20 cellular contexts compared by ENCODE assay signal in genomic region chr10:119278126-119278701, GRCh38.
DNase-seq lines count a peak whose midpoint lies in the region; ATAC-seq and TF ChIP-seq lines count a peak whose summit lies in the region.
"Had no signal": no experiment of that assay in that cellular context is flagged by ENCODE, and none has a peak within 500 bp of the region (broad histone marks: within the 10 kb centered on the region; RNA-seq: fewer than 3 reads in every experiment).

No MANE protein-coding gene starts in this region.

- H3K9me3 ChIP-seq in stomach = no peaks in the 10 kb centered on the region
- H3K9me3 ChIP-seq: SJCRH30 had no signal

- H3K4me1 Mint-ChIP-seq in IgD-negative memory B cell = peaks cover 23 to 47% (median 28%) of the 10 kb centered on the region in 3 donors
- H3K4me1 Mint-ChIP-seq in naive B cell = peaks cover 58 to 80% (median 80%) of the 10 kb centered on the region in 3 donors

- H3K36me3 Mint-ChIP-seq in IgD-negative memory B cell (peaks cover 10% of the 10 kb centered on the region), naive B cell (no peaks in the 10 kb centered on the region)

- peaks cover 40 to 64% (median 54%) of the 10 kb centered on the region in 4 donors for H3K4me1 ChIP-seq in stomach

- DNase-seq in Right ventricle myocardium superior (peak; percentile 36), Right ventricle myocardium inferior (ENCODE audit: missing footprints) (no peak), naive B cell (no peak), stomach (no peak)
- DNase-seq: DMS53, GDM1, H7, NCI-H1092 treated with DMSO at 0.1 percent for 48 hours, NCI-H1436 treated with DMSO at 0.1 percent for 48 hours, NCI-H2029, NCI-H2227 treated with DMSO at 0.1 percent for 48 hours, NCI-H510A, NCI-H748 treated with DMSO at 0.1 percent for 48 hours, SJCRH30 had no signal

- intact Hi-C loops in Right ventricle myocardium superior (cut with DNase I) (loop anchor here (10.0 kb wide), 1 partner anchor 63 kb away; no protein-coding TSS in a partner anchor), Right ventricle myocardium inferior (cut with DNase I) (no loop called here), stomach (cut with DNase I; ENCODE audit: low total_unique reads) (no loop called here)

- no peaks in the 10 kb centered on the region for H3K36me3 ChIP-seq in stomach
- H3K36me3 ChIP-seq: SJCRH30 had no signal

- TF ChIP-seq POLR2A in stomach (IDR thresholded peaks at IDR 0.05) = no peak

- 75 to 83% (median 81%) methylated on average over 14 of the region's 14 CpGs for WGBS in stomach, 5 donors

- no peak for TF ChIP-seq EP300 in stomach (IDR thresholded peaks at IDR 0.05)

- ATAC-seq in Right ventricle myocardium superior (ENCODE audit: poor library complexity) (no peak), Right ventricle myocardium inferior (no peak), naive B cell (ENCODE audit: low read depth in 2 of 2) (no peak), HG02623 (IDR thresholded peaks at IDR 0.05; ENCODE audit: unreplicated experiment) (no peak), GM21619 (IDR thresholded peaks at IDR 0.05; ENCODE audit: unreplicated experiment) (no peak), GM19467 (IDR thresholded peaks at IDR 0.05; ENCODE audit: unreplicated experiment) (no peak)
- ATAC-seq: Panc1 had no signal

- no peak for TF ChIP-seq CTCF in stomach (IDR thresholded peaks at IDR 0.05)

- no peaks in the 10 kb centered on the region for H3K27me3 ChIP-seq in stomach
- H3K27me3 ChIP-seq: SJCRH30 had no signal

- H3K9me3 Mint-ChIP-seq in IgD-negative memory B cell = no peaks in the 10 kb centered on the region
- no peaks in the 10 kb centered on the region for H3K9me3 Mint-ChIP-seq in naive B cell

- no peak overlapping the region for H3K4me3 ChIP-seq in stomach
- H3K4me3 ChIP-seq: SJCRH30 had no signal

- H3K27ac Mint-ChIP-seq in IgD-negative memory B cell (peak overlapping the region in 2 of 3 donors; percentile 1 to 63), naive B cell (peak overlapping the region in 4 of 6 donors; percentile 70 to 96 (median 90))

- H3K27ac ChIP-seq in stomach = peak overlapping the region in 3 of 5 donors; percentile 10 to 46 (median 15)
- H3K27ac ChIP-seq: KMS-11, SJCRH30 had no signal

- H3K27me3 Mint-ChIP-seq in IgD-negative memory B cell (no peaks in the 10 kb centered on the region), naive B cell (no peaks in the 10 kb centered on the region)

- H3K4me3 Mint-ChIP-seq in IgD-negative memory B cell = peak overlapping the region in 1 of 4 donors; percentile 49
- peak overlapping the region in 1 of 8 donors; percentile 30 for H3K4me3 Mint-ChIP-seq in naive B cell
